In the genomic region with DNA sequence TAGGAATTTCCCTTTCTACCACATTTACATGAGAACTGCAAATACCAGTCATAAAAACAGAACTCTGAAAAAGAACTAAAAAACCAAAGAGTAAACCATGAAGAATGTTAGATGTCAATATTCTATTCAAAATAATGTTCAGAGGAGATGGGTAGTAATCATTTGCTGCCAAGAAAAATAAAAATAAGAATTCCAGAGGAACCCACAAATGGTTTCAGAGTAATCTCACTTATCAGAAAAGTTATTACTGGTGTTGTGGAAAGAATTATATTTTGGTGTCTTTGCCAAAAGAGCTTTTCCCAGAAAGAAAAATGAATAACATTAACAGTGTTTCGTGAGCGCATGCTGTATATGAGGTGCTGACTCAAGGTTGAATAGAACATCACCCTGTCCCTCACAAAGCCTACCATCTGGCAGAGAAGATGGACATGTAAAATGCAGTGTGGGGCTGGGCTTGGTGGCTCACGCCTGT, we compare ENCODE assay signal across 15 cellular contexts. TPM values are rescaled to one million over a fixed set of nuclear protein-coding genes. Genes with fewer than 3 reads are reported as not detected.
DNase-seq lines count a peak whose midpoint lies in the region; ATAC-seq and TF ChIP-seq lines count a peak whose summit lies in the region.
"Had no signal": no experiment of that assay in that cellular context is flagged by ENCODE, and none has a peak within 500 bp of the region (broad histone marks: within the 10 kb centered on the region; RNA-seq: fewer than 3 reads in every experiment).

No MANE protein-coding gene starts in this region.

- in situ Hi-C loops in IMR-90 (cut with MboI; ENCODE audit: low sequenced_read_pairs): no loop called here

- TF ChIP-seq RAD21 in IMR-90 (IDR thresholded peaks at IDR 0.05; ENCODE audit: low read length): no peak

- H3K4me1 ChIP-seq in IMR-90 (ENCODE audit: control insufficient read depth, insufficient read depth, low read length): peaks cover 10% of the 10 kb centered on the region
- H3K4me1 ChIP-seq: foreskin keratinocyte had no signal

- H3K18ac ChIP-seq in IMR-90 (ENCODE audit: low read depth, low read length): peak overlapping the region; percentile 52; the same call in 1 of the 2 replicates

- peaks cover 54% of the 10 kb centered on the region for H3K36me3 Mint-ChIP-seq in nephron (ENCODE audit: low read depth)

- 0 out of 3 replicates have a peak overlapping the region, but pooled peaks have one; percentile 30 for H2BK15ac ChIP-seq in IMR-90 (ENCODE audit: low read depth, low read length)

- no peak overlapping the region for H3K9ac ChIP-seq in IMR-90 (ENCODE audit: low read depth, low read length)

- peak overlapping the region; percentile 42; the same call in 1 of the 2 replicates for H3K4ac ChIP-seq in IMR-90 (ENCODE audit: low read depth, low read length)

- H3K27ac Mint-ChIP-seq in nephron: peak overlapping the region in 2 of 3 experiments; percentile 24 to 54
- H3K27ac Mint-ChIP-seq: CD4-positive, alpha-beta T cell had no signal

- H3K36me3 ChIP-seq in IMR-90 (ENCODE audit: control insufficient read depth, insufficient read depth, low read length): peaks cover 19% of the 10 kb centered on the region

- no peak overlapping the region for H3K4me2 ChIP-seq in IMR-90 (ENCODE audit: low read depth, low read length)

- H3K4me3 ChIP-seq in AG09309 (ENCODE audit: control insufficient read depth, low read depth, low read length) (no peak overlapping the region), IMR-90 (ENCODE audit: insufficient read depth, low read depth, low read length) (no peak overlapping the region), choroid plexus epithelial cell (ENCODE audit: low read depth, low read length) (no peak overlapping the region)

- peak overlapping the region; percentile 60; the same call in 1 of the 2 replicates for H2AK5ac ChIP-seq in IMR-90 (ENCODE audit: low read depth, low read length)

- no peaks in the 10 kb centered on the region for H3K27me3 ChIP-seq in IMR-90 (ENCODE audit: control insufficient read depth, insufficient read depth, low read length)
- H3K27me3 ChIP-seq: foreskin keratinocyte had no signal

- peaks cover 28% of the 10 kb centered on the region for H3K4me1 Mint-ChIP-seq in nephron
- H3K4me1 Mint-ChIP-seq: neural crest cell had no signal

- no peaks in the 10 kb centered on the region for H3K9me3 Mint-ChIP-seq in nephron
- H3K9me3 Mint-ChIP-seq: activated T-cell treated with anti-CD3 and anti-CD28 coated beads, Interleukin-2, amount 50 U/mL, for 24 hours; CD4-positive, alpha-beta T cell; neural crest cell had no signal

- H3K27me3 Mint-ChIP-seq in nephron (ENCODE audit: low read depth): no peaks in the 10 kb centered on the region
- H3K27me3 Mint-ChIP-seq: activated T-cell treated with anti-CD3 and anti-CD28 coated beads, Interleukin-2, amount 50 U/mL, for 24 hours; CD4-positive, alpha-beta T cell had no signal

- H3K9me1 ChIP-seq in IMR-90 (ENCODE audit: insufficient read depth, low read length): peaks cover 11% of the 10 kb centered on the region

- dilution Hi-C loops in IMR-90 (cut with HindIII; ENCODE audit: low sequenced_read_pairs, unreplicated experiment): no loop called here

- H3K79me1 ChIP-seq in IMR-90 (ENCODE audit: low read depth in 1 of 2, low read length in 2 of 2): peaks cover 0 to 18% of the 10 kb centered on the region in 2 experiments; a peak in 2 of 4 replicates

- H2BK120ac ChIP-seq in IMR-90 (ENCODE audit: low read depth, low read length): no peak overlapping the region

- H2AK9ac ChIP-seq in IMR-90 (replicated peaks; ENCODE audit: low read depth, low read length, poor library complexity): no peak overlapping the region

- H3K56ac ChIP-seq in IMR-90 (ENCODE audit: extremely low read depth, insufficient read depth, low read length): no peak overlapping the region

- no peak overlapping the region for H3K14ac ChIP-seq in IMR-90 (replicated peaks; ENCODE audit: low read depth, low read length)

- POLR2A ChIA-PET in IMR-90 (lab: Charles Lee; ENCODE audit: unreplicated experiment): no interaction called here

- H2AFZ ChIP-seq in IMR-90 (replicated peaks; ENCODE audit: low read length, poor library complexity): no peak overlapping the region

- peaks cover 4% of the 10 kb centered on the region; the same call in 1 of the 2 replicates for H4K20me1 ChIP-seq in IMR-90 (ENCODE audit: insufficient read depth, low read length)

- TF ChIP-seq POLR2A in IMR-90 (IDR thresholded peaks at IDR 0.05; ENCODE audit: low read depth, low read length): no peak

- CTCF ChIA-PET in IMR-90 (lab: Yijun Ruan, JAX): interaction anchor here (0.5 to 1.3 kb wide), 2 partner anchors 11 to 62 kb away, joined by 3 to 4 read pairs; no protein-coding TSS in a partner anchor

- H4K5ac ChIP-seq in IMR-90 (ENCODE audit: low read depth, low read length): no peak overlapping the region

- no peaks in the 10 kb centered on the region for H3K9me3 ChIP-seq in IMR-90 (ENCODE audit: control insufficient read depth, insufficient read depth, low read length)

- peak overlapping the region; percentile 93; the same call in 1 of the 2 replicates for H3K27ac ChIP-seq in IMR-90 (ENCODE audit: insufficient read depth, low read length)
- H3K27ac ChIP-seq: foreskin keratinocyte had no signal

- no peak overlapping the region for H4K91ac ChIP-seq in IMR-90 (ENCODE audit: insufficient read depth, low read depth, low read length)

- BruUV-seq in IMR-90 (replicated peaks; lab: Mats Ljungman, UMichigan): no TSS peak

- H4K8ac ChIP-seq in IMR-90 (ENCODE audit: low read depth in 2 of 2, low read length in 2 of 2): peak overlapping the region in 1 of 2 experiments; percentile 43; a peak in 1 of 4 replicates

- peak; percentile 92 for ATAC-seq in IMR-90 (ENCODE audit: low read depth)
- no peak for ATAC-seq in HG02938 (IDR thresholded peaks at IDR 0.05; ENCODE audit: unreplicated experiment)
- ATAC-seq in HG02623 (IDR thresholded peaks at IDR 0.05; ENCODE audit: unreplicated experiment): no peak
- ATAC-seq in GM18511 (IDR thresholded peaks at IDR 0.05; ENCODE audit: unreplicated experiment): no peak
- ATAC-seq: foreskin keratinocyte had no signal

- H3K23ac ChIP-seq in IMR-90 (ENCODE audit: low read depth, low read length): no peak overlapping the region

- peak overlapping the region; percentile 70 for H2BK5ac ChIP-seq in IMR-90 (ENCODE audit: low read depth, low read length, poor library complexity, severe bottlenecking)

- TF ChIP-seq CTCF in AG09309 (IDR thresholded peaks at IDR 0.05; ENCODE audit: control insufficient read depth, insufficient read depth, low read depth, low read length, missing control alignments): no peak
- no peak for TF ChIP-seq CTCF in IMR-90 (conservative IDR thresholded peaks at IDR 0.05; ENCODE audit: low read depth, low read length)
- no peak for TF ChIP-seq CTCF in choroid plexus epithelial cell (conservative IDR thresholded peaks at IDR 0.05; ENCODE audit: low read depth, low read length)
- TF ChIP-seq CTCF in nephron (IDR thresholded peaks at IDR 0.05; ENCODE audit: unreplicated experiment in 3 of 3): no peak

- WGBS in IMR-90 (ENCODE audit: extremely low coverage in 2 of 2, insufficient read length in 1 of 2), 2 experiments: no CpG with 5 or more reads among the region's 3 CpGs

- peak; percentile 96 for DNase-seq in AG09309 (ENCODE audit: low read depth)
- DNase-seq in IMR-90: peak; percentile 95
- peak; percentile 96 for DNase-seq in choroid plexus epithelial cell (ENCODE audit: low read depth)
- no peak for DNase-seq in NOMO-1 (lab: John Stamatoyannopoulos, UW; ENCODE audit: unreplicated experiment in 2 of 2)
- DNase-seq: activated T-cell treated with anti-CD3 and anti-CD28 coated beads, Interleukin-2, amount 50 U/mL, for 24 hours; CD4-positive, alpha-beta T cell; foreskin keratinocyte; NCI-H1048; NCI-H524; SHP77 treated with DMSO at 0.1 percent for 48 hours had no signal

- H2BK20ac ChIP-seq in IMR-90 (ENCODE audit: low read depth, low read length): peak overlapping the region; percentile 72

- intact Hi-C loops in IMR-90 (cut with micrococcal nuclease): no loop called here

- H3K4me3 Mint-ChIP-seq in nephron: no peak overlapping the region
- H3K4me3 Mint-ChIP-seq: activated T-cell treated with anti-CD3 and anti-CD28 coated beads, Interleukin-2, amount 50 U/mL, for 24 hours; CD4-positive, alpha-beta T cell; neural crest cell had no signal

TF ChIP-seq in IMR-90, 13 proteins besides CTCF, POLR2A, EP300 and RAD21 (continues in another document):
- no peak for TF ChIP-seq MXI1 (IDR thresholded peaks at IDR 0.05; ENCODE audit: borderline replicate concordance, low read depth, low read length)
- TF ChIP-seq MAFK (IDR thresholded peaks at IDR 0.05; ENCODE audit: low read depth, low read length): no peak
- TF ChIP-seq MAZ (IDR thresholded peaks at IDR 0.05; ENCODE audit: borderline replicate concordance, low read depth, low read length): no peak
- no peak for TF ChIP-seq BHLHE40 (IDR thresholded peaks at IDR 0.05; ENCODE audit: low read depth, low read length)
- TF ChIP-seq SMC3 (IDR thresholded peaks at IDR 0.05; ENCODE audit: low read depth, low read length): no peak
- TF ChIP-seq, protein P1, sequence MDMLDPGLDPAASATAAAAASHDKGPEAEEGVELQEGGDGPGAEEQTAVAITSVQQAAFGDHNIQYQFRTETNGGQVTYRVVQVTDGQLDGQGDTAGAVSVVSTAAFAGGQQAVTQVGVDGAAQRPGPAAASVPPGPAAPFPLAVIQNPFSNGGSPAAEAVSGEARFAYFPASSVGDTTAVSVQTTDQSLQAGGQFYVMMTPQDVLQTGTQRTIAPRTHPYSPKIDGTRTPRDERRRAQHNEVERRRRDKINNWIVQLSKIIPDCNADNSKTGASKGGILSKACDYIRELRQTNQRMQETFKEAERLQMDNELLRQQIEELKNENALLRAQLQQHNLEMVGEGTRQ (IDR thresholded peaks at IDR 0.05; ENCODE audit: low read depth, low read length): no peak
- TF ChIP-seq CHD1 (IDR thresholded peaks at IDR 0.05; ENCODE audit: low read depth, low read length): no peak
- TF ChIP-seq, protein P2, sequence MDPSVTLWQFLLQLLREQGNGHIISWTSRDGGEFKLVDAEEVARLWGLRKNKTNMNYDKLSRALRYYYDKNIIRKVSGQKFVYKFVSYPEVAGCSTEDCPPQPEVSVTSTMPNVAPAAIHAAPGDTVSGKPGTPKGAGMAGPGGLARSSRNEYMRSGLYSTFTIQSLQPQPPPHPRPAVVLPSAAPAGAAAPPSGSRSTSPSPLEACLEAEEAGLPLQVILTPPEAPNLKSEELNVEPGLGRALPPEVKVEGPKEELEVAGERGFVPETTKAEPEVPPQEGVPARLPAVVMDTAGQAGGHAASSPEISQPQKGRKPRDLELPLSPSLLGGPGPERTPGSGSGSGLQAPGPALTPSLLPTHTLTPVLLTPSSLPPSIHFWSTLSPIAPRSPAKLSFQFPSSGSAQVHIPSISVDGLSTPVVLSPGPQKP (IDR thresholded peaks at IDR 0.05; ENCODE audit: borderline replicate concordance, low read depth, low read length): no peak
- TF ChIP-seq RCOR1 (IDR thresholded peaks at IDR 0.05; ENCODE audit: insufficient replicate concordance, low read length): no peak
- no peak for TF ChIP-seq NFE2L2 (IDR thresholded peaks at IDR 0.05; ENCODE audit: low read depth, low read length)

RNA-seq across cellular contexts. Expression of a gene that starts 35.6 kb away (rescaled TPM):
- total RNA-seq in IMR-90 (2012; rRNA removed): 0.28 and 0.90 TPM in 2 replicates
- polyA plus RNA-seq in IMR-90 (2012; rRNA removed): not detected in 2 replicates
- polyA plus RNA-seq in IMR-90 (2012; cell fraction: cytosol; rRNA removed): 0.11 TPM in 1 of 2 replicates, not detected in the other
- 0.22 and 0.58 TPM in 2 replicates for polyA plus RNA-seq in IMR-90 (2012; cell fraction: nucleus; rRNA removed; ENCODE audit: low replicate concordance)
- polyA plus RNA-seq: foreskin keratinocyte had no signal

Comparison
In these comparisons a context has a peak if more than half of its experiments do, and no peak if none do; other contexts are left out.
1. DNase-seq: peak in AG09309 (single experiment), IMR-90 (single experiment) and choroid plexus epithelial cell (single experiment); none in NOMO-1 (0 of 2).